ENCODE assay signal across 8 cellular contexts in the genomic region with DNA sequence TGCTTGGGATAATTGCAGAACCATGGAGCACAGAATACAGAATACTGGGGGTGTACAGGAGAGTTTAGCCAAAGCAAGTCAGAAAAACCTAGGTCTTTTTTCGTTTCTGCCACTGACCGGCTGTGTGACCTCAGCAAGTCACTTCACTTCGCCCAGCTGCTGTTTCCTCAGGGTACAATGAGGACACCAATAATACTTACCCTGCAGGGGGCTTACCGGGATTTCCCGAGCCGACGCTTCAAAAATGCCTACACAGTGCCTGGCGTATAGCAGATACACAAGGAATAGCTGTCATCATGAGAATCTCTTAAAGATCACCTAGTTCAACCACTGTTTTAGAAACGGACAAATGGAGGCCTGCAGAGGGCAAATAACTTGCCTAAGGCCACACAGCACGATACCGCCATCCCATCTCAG.
DNase-seq lines count a peak whose midpoint lies in the region; ATAC-seq and TF ChIP-seq lines count a peak whose summit lies in the region.

No MANE protein-coding gene starts in this region.

- ATAC-seq in GM18907 (IDR thresholded peaks at IDR 0.05; ENCODE audit: unreplicated experiment) (no peak), GM18870 (IDR thresholded peaks at IDR 0.05; ENCODE audit: unreplicated experiment) (no peak), GM19324 (IDR thresholded peaks at IDR 0.05; ENCODE audit: low FRiP score, unreplicated experiment) (no peak)

- H3K4me1 Mint-ChIP-seq in nephron progenitor cell = peaks cover 49% of the 10 kb centered on the region

- no peaks in the 10 kb centered on the region for H3K9me3 Mint-ChIP-seq in nephron progenitor cell

- no peaks in the 10 kb centered on the region for H3K36me3 Mint-ChIP-seq in nephron progenitor cell (ENCODE audit: low read depth)

- DNase-seq in AG08396 (ENCODE audit: low spot score) (peak; percentile 4), OCI-M1 (lab: John Stamatoyannopoulos, UW) (peak; percentile 46), fibroblast of pulmonary artery (ENCODE audit: low read depth) (no peak), nephron progenitor cell (no peak), RKO (ENCODE audit: low spot score) (no peak)

- peak overlapping the region; percentile 76 for H3K4me3 Mint-ChIP-seq in nephron progenitor cell

- peak overlapping the region; percentile 55 for H3K4me3 ChIP-seq in fibroblast of pulmonary artery (replicated peaks; ENCODE audit: low read depth, low read length)

- no peak overlapping the region for H3K27ac Mint-ChIP-seq in nephron progenitor cell

- peaks cover 38% of the 10 kb centered on the region for H3K27me3 Mint-ChIP-seq in nephron progenitor cell (ENCODE audit: low read depth, poor library complexity)

- TF ChIP-seq CTCF in fibroblast of pulmonary artery (IDR thresholded peaks at IDR 0.05; ENCODE audit: low read length, missing control alignments) (no peak), nephron progenitor cell (IDR thresholded peaks at IDR 0.05) (no peak)

Comparison
In these comparisons a context has a peak if more than half of its experiments do, and no peak if none do; other contexts are left out.
1. DNase-seq: peak in AG08396 (single experiment) and OCI-M1 (single experiment); none in fibroblast of pulmonary artery (single experiment), nephron progenitor cell (single experiment) and RKO (single experiment).